ENCODE assay signal across 1 cellular context in the genomic region with DNA sequence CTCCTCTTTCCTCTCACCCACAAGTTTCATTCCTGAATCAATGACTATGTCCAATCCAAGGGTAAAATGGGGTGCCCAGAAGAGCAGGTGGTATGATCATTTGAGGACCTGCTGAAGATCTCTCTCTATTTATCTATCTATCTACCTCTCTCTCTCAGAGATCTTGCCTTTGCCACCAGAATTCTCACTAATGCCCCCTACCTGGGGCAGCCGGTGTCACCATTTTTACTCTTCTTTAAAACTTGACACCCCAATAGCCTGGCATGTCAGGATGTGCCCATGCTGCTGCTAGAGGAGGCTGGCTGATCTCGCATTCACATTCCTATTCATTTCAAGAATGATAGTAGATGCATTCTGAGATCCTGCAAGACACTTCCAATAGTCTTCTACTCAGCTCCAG.
TF ChIP-seq lines count a peak whose summit lies in the region.

No MANE protein-coding gene starts in this region.

TF ChIP-seq in GM23338, 12 proteins besides CTCF, POLR2A, EP300 and RAD21 (continued from another document):
- no peak for TF ChIP-seq STAT1 (IDR thresholded peaks at IDR 0.05; ENCODE audit: unreplicated experiment)
- TF ChIP-seq ZNF331 (CRISPR knock-in tag; IDR thresholded peaks at IDR 0.05; ENCODE audit: low read depth): no peak
TF ChIP-seq in GM23338: peak in this region for 0.
